30 cellular contexts compared by ENCODE assay signal in genomic region chrX:100681581-100681980, GRCh38. TPM values are rescaled to one million over a fixed set of nuclear protein-coding genes. Genes with fewer than 3 reads are reported as not detected.
"Had no signal": no experiment of that assay in that cellular context is flagged by ENCODE, and none has a peak within 500 bp of the region (broad histone marks: within the 10 kb centered on the region; RNA-seq: fewer than 3 reads in every experiment).

No MANE protein-coding gene starts in this region.

- H3K36me3 ChIP-seq: ascending aorta, breast epithelium, SJCRH30 had no signal

- FAIRE-seq: TTC549 had no signal

- H3K4me3 ChIP-seq: ascending aorta, body of pancreas, breast epithelium, SJCRH30, SK-N-MC had no signal

- ATAC-seq: activated CD8-positive, alpha-beta T cell treated with anti-CD3 and anti-CD28 coated beads for 36 hours; activated T-cell treated with anti-CD3 and anti-CD28 coated beads, Interleukin-2, amount 50 U/mL, for 72 hours; activated T-helper 17 cell treated with anti-CD3 and anti-CD28 coated beads, Interleukin-2, amount 50 U/mL, for 72 hours; body of pancreas; Panc1 had no signal

- H3K27me3 ChIP-seq: ascending aorta, body of pancreas, SJCRH30 had no signal

- H3K27ac ChIP-seq: ascending aorta, body of pancreas, breast epithelium, SJCRH30, SK-N-MC had no signal

- H3K4me1 ChIP-seq: ascending aorta, body of pancreas, breast epithelium, SJCRH30 had no signal

- H3K9me3 ChIP-seq: ascending aorta, body of pancreas, breast epithelium, SJCRH30 had no signal

- DNase-seq: activated CD4-positive, alpha-beta T cell treated with anti-CD3 and anti-CD28 coated beads, Interleukin-2, amount 10 ng/mL, durations not matched to agents 24 days and 14 days; activated CD4-positive, alpha-beta T cell treated with anti-CD3 and anti-CD28 coated beads, Interleukin-2, amount 50 U/mL, for 4 hours; activated CD8-positive, alpha-beta T cell treated with anti-CD3 and anti-CD28 coated beads for 36 hours; activated effector memory CD4-positive, alpha-beta T cell treated with anti-CD3 and anti-CD28 coated beads, Interleukin-2, amount 50 U/mL, for 16 hours; activated naive CD4-positive, alpha-beta T cell; activated naive CD4-positive, alpha-beta T cell treated with anti-CD3 and anti-CD28 coated beads, Interleukin-2, amount 50 U/mL, for 16 hours; activated naive CD8-positive, alpha-beta T cell treated with anti-CD3 and anti-CD28 coated beads for 36 hours; activated T-cell treated with anti-CD3 and anti-CD28 coated beads, Interleukin-2, amount 50 U/mL, for 1 hour; activated T-cell treated with anti-CD3 and anti-CD28 coated beads, Interleukin-2, amount 50 U/mL, for 72 hours; amygdala; body of pancreas; caudate nucleus; Karpas-422; NCI-H1048; NCI-H1105 treated with DMSO at 0.1 percent for 48 hours; NCI-H1436; NCI-H1694; NCI-H1930; NCI-H345; NCI-H524 treated with DMSO at 0.1 percent for 48 hours; SHP77; SJCRH30 had no signal

RNA-seq across cellular contexts. Expression of gene SRPX2, which starts 37.6 kb away (rescaled TPM):
- total RNA-seq: activated CD4-positive, alpha-beta T cell treated with anti-CD3 and anti-CD28 coated beads, Interleukin-2, amount 10 ng/mL, durations not matched to agents 24 days and 14 days; activated CD8-positive, alpha-beta memory T cell treated with anti-CD3 and anti-CD28 coated beads for 36 hours; activated CD8-positive, alpha-beta T cell treated with anti-CD3 and anti-CD28 coated beads for 36 hours; activated naive CD8-positive, alpha-beta T cell treated with anti-CD3 and anti-CD28 coated beads for 36 hours; activated T-cell treated with anti-CD3 and anti-CD28 coated beads, Interleukin-2, amount 50 U/mL, for 72 hours; activated T-helper 17 cell treated with anti-CD3 and anti-CD28 coated beads, Interleukin-2, amount 50 U/mL, for 72 hours; T-helper 1 cell treated with Interleukin-12 subunit alpha and Interleukin-12 subunit beta and Interleukin-4 antibody, amounts not matched to agents 30 ng/mL and 1 ng/mL, for 36 hours had no signal

RNA-seq across cellular contexts. Expression of gene TSPAN6, which starts 45.0 kb away (rescaled TPM):
- total RNA-seq: activated CD4-positive, alpha-beta T cell treated with anti-CD3 and anti-CD28 coated beads, Interleukin-2, amount 10 ng/mL, durations not matched to agents 24 days and 14 days; activated T-helper 17 cell treated with anti-CD3 and anti-CD28 coated beads, Interleukin-2, amount 50 U/mL, for 72 hours; T-helper 1 cell treated with Interleukin-12 subunit alpha and Interleukin-12 subunit beta and Interleukin-4 antibody, amounts not matched to agents 30 ng/mL and 1 ng/mL, for 36 hours had no signal

RNA-seq across cellular contexts. Expression of gene SYTL4, which starts 50.3 kb away (rescaled TPM):
- total RNA-seq: activated CD4-positive, alpha-beta T cell treated with anti-CD3 and anti-CD28 coated beads, Interleukin-2, amount 10 ng/mL, durations not matched to agents 24 days and 14 days; activated CD8-positive, alpha-beta memory T cell treated with anti-CD3 and anti-CD28 coated beads for 36 hours; activated CD8-positive, alpha-beta T cell treated with anti-CD3 and anti-CD28 coated beads for 36 hours; activated naive CD8-positive, alpha-beta T cell treated with anti-CD3 and anti-CD28 coated beads for 36 hours; activated T-cell treated with anti-CD3 and anti-CD28 coated beads, Interleukin-2, amount 50 U/mL, for 72 hours; activated T-helper 17 cell treated with anti-CD3 and anti-CD28 coated beads, Interleukin-2, amount 50 U/mL, for 72 hours; SJCRH30; T-helper 1 cell treated with Interleukin-12 subunit alpha and Interleukin-12 subunit beta and Interleukin-4 antibody, amounts not matched to agents 30 ng/mL and 1 ng/mL, for 36 hours had no signal
